ENCODE assay signal across 1 cellular context in the genomic region with DNA sequence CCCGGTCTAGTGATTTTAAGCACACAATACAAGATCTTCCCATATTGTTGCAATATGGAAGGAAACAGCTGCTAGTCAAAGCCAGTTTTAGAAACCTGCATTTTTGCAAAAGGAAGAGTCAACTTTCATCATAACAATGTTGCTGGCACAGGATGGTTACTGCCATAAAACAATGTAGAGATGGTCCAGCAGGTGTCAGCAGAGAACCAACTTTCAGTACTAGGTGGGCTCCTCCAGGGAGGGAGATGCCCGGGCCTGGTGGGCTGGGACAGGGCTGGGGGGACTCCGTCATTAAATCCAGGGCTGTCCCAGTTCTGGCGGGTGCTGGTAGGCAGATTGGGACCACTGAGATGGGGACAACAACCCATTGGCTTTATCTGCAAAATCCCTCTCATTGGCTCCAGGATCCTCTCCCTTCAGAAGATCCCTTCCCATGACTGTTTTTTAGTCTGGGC.
A peak's percentile ranks its signal among the peaks of the same experiment; 100 is the strongest.
TF ChIP-seq lines count a peak whose summit lies in the region.

No MANE protein-coding gene starts in this region.

TF ChIP-seq in K562, 482 proteins besides CTCF, POLR2A, EP300 and RAD21 (continued from another document):
- no peak for TF ChIP-seq MEF2D (tag; conservative IDR thresholded peaks at IDR 0.05; ENCODE audit: low read depth)
- TF ChIP-seq ZBED1 (IDR thresholded peaks at IDR 0.05), result no peak
- TF ChIP-seq GTF2A2 (tag; IDR thresholded peaks at IDR 0.05), result no peak
- TF ChIP-seq, protein P1, sequence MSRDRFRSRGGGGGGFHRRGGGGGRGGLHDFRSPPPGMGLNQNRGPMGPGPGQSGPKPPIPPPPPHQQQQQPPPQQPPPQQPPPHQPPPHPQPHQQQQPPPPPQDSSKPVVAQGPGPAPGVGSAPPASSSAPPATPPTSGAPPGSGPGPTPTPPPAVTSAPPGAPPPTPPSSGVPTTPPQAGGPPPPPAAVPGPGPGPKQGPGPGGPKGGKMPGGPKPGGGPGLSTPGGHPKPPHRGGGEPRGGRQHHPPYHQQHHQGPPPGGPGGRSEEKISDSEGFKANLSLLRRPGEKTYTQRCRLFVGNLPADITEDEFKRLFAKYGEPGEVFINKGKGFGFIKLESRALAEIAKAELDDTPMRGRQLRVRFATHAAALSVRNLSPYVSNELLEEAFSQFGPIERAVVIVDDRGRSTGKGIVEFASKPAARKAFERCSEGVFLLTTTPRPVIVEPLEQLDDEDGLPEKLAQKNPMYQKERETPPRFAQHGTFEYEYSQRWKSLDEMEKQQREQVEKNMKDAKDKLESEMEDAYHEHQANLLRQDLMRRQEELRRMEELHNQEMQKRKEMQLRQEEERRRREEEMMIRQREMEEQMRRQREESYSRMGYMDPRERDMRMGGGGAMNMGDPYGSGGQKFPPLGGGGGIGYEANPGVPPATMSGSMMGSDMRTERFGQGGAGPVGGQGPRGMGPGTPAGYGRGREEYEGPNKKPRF (IDR thresholded peaks at IDR 0.05; ENCODE audit: low read depth, low read length), result no peak
- TF ChIP-seq ZNF165 (CRISPR knock-in tag; IDR thresholded peaks at IDR 0.05; ENCODE audit: borderline replicate concordance), result no peak
- TF ChIP-seq ZNF347 (CRISPR knock-in tag; IDR thresholded peaks at IDR 0.05; ENCODE audit: low read depth), result no peak
- TF ChIP-seq SMC3 (conservative IDR thresholded peaks at IDR 0.05; ENCODE audit: insufficient read depth, low read depth, low read length), result peak; percentile 50; the same call in 1 of the 2 replicates
- TF ChIP-seq TEAD1 (CRISPR knock-in tag; IDR thresholded peaks at IDR 0.05), result no peak
- no peak for TF ChIP-seq HNRNPK (IDR thresholded peaks at IDR 0.05; ENCODE audit: low read depth, low read length, poor library complexity, severe bottlenecking)
- TF ChIP-seq ETS1 (conservative IDR thresholded peaks at IDR 0.05; ENCODE audit: control insufficient read depth, low read depth, low read length), result no peak
- no peak for TF ChIP-seq CBX5 (IDR thresholded peaks at IDR 0.05; ENCODE audit: borderline replicate concordance, low read depth)
- TF ChIP-seq LEF1 (IDR thresholded peaks at IDR 0.05), result no peak
- no peak for TF ChIP-seq TCF7L2 (IDR thresholded peaks at IDR 0.05; ENCODE audit: low read depth, low read length)
- TF ChIP-seq ZKSCAN3 (CRISPR knock-in tag; IDR thresholded peaks at IDR 0.05), result no peak
- TF ChIP-seq MAZ (CRISPR knock-in tag; conservative IDR thresholded peaks at IDR 0.05 in 1 of 2, IDR thresholded peaks at IDR 0.05 in 1 of 2), result 0 out of 4 replicates have a peak, but pooled peaks of 1 of the 2 experiments have one; percentile 34
- TF ChIP-seq FUS (optimal IDR thresholded peaks at IDR 0.05; ENCODE audit: low read depth, low read length), result no peak
- no peak for TF ChIP-seq ZFX (CRISPR knock-in tag; IDR thresholded peaks at IDR 0.05)
TF ChIP-seq in K562: peak in this region for 3.
